Comparison of ENCODE assay signal across 11 cellular contexts in the genomic region with DNA sequence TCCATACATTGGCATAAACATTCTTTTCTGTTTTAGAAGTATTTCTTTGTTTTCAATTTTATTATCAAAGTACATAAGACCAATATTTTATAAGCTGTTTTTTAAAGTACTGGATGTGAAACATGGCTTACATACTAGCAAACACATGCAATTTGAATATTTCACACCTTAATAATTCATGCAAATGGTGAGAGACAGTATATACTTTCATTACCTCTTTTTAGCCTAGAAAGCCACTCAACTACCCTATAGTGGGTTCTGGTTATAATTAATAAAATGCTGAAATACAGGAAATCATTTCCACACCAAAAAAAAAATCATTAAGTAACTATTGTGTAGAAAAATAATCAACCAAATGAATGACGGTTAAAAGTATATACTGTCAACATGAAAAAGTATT.
"Had no signal": no experiment of that assay in that cellular context is flagged by ENCODE, and none has a peak within 500 bp of the region (broad histone marks: within the 10 kb centered on the region; RNA-seq: fewer than 3 reads in every experiment).

No MANE protein-coding gene starts in this region.

- DNase-seq: activated CD4-positive, alpha-beta T cell treated with anti-CD3 and anti-CD28 coated beads, Interleukin-2, amount 50 U/mL, for 1 hour; activated effector memory CD4-positive, alpha-beta T cell treated with anti-CD3 and anti-CD28 coated beads, Interleukin-2, amount 50 U/mL, for 16 hours; activated T-cell treated with anti-CD3 and anti-CD28 coated beads, Interleukin-2, amount 50 U/mL, for 4 hours; amniotic stem cell; body of pancreas; central memory CD4-positive, alpha-beta T cell; dermis blood vessel endothelial cell; kidney glomerular epithelial cell; stimulated activated CD4-positive, alpha-beta T cell treated with anti-CD3 and anti-CD28 coated beads, Interleukin-2, amount 100 ng/mL, for 48 hours had no signal

- ATAC-seq: activated naive CD4-positive, alpha-beta T cell treated with anti-CD3 and anti-CD28 coated beads, Interleukin-2, amount 50 U/mL, for 72 hours; activated T-cell treated with anti-CD3 and anti-CD28 coated beads, Interleukin-2, amount 50 U/mL, for 4 hours; body of pancreas had no signal

- H3K27ac Mint-ChIP-seq: activated naive CD4-positive, alpha-beta T cell treated with anti-CD3 and anti-CD28 coated beads, Interleukin-2, amount 50 U/mL, for 72 hours; stimulated activated naive CD8-positive, alpha-beta T cell treated with anti-CD3 and anti-CD28 coated beads, Interleukin-15, Interleukin-2, amounts not matched to agents 100 ng/mL and 50 ng/mL, for 24 hours had no signal

- H3K27me3 Mint-ChIP-seq: stimulated activated naive CD8-positive, alpha-beta T cell treated with anti-CD3 and anti-CD28 coated beads, Interleukin-15, Interleukin-2, amounts not matched to agents 100 ng/mL and 50 ng/mL, for 24 hours had no signal

- H3K9me3 Mint-ChIP-seq: activated naive CD4-positive, alpha-beta T cell treated with anti-CD3 and anti-CD28 coated beads, Interleukin-2, amount 50 U/mL, for 72 hours; activated T-cell treated with anti-CD3 and anti-CD28 coated beads, Interleukin-2, amount 50 U/mL, for 4 hours; stimulated activated naive CD8-positive, alpha-beta T cell treated with anti-CD3 and anti-CD28 coated beads, Interleukin-15, Interleukin-2, amounts not matched to agents 100 ng/mL and 50 ng/mL, for 24 hours had no signal

- H3K4me3 Mint-ChIP-seq: activated T-cell treated with anti-CD3 and anti-CD28 coated beads, Interleukin-2, amount 50 U/mL, for 4 hours; stimulated activated naive CD8-positive, alpha-beta T cell treated with anti-CD3 and anti-CD28 coated beads, Interleukin-15, Interleukin-2, amounts not matched to agents 100 ng/mL and 50 ng/mL, for 24 hours had no signal
